8 cellular contexts compared by ENCODE assay signal in genomic region chr12:63668028-63668799, GRCh38. TPM values are rescaled to one million over a fixed set of nuclear protein-coding genes. Genes with fewer than 3 reads are reported as not detected.
A peak's percentile ranks its signal among the peaks of the same experiment; 100 is the strongest.
DNase-seq lines count a peak whose midpoint lies in the region; ATAC-seq lines count a peak whose summit lies in the region.

Gene DPY19L2, minus strand, starts transcription at chr12:63668493. Its CDS starts 100 bp downstream, at chr12:63668393.

- H3K27ac Mint-ChIP-seq in activated T-cell treated with anti-CD3 and anti-CD28 coated beads, Interleukin-2, amount 50 U/mL, for 24 hours, result peak within 1 kb of the TSS; percentile 60
- H3K27ac Mint-ChIP-seq in stimulated activated effector memory CD8-positive, alpha-beta T cell treated with anti-CD3 and anti-CD28 coated beads, Interleukin-12 subunit alpha, Interleukin-12 subunit beta, amount 100 ng/mL, for 72 hours, result no peak within 1 kb of the TSS

- no peaks in the 10 kb centered on the region for H3K27me3 ChIP-seq in muscle layer of colon (ENCODE audit: control insufficient read depth in 1 of 2, insufficient read depth in 2 of 2, low read length in 2 of 2)

- peak within 1 kb of the TSS; percentile 88 for H3K4me3 ChIP-seq in GM08714 (ENCODE audit: low read length)
- H3K4me3 ChIP-seq in muscle layer of colon (ENCODE audit: low read depth in 1 of 2, low read length in 2 of 2), result peak within 1 kb of the TSS; percentile 81 to 85

- H3K27ac ChIP-seq in muscle layer of colon (ENCODE audit: low read depth, low read length), result peak within 1 kb of the TSS; percentile 80

- no peaks in the 10 kb centered on the region for H3K9me3 Mint-ChIP-seq in activated T-cell treated with anti-CD3 and anti-CD28 coated beads, Interleukin-2, amount 50 U/mL, for 24 hours
- H3K9me3 Mint-ChIP-seq in stimulated activated effector memory CD8-positive, alpha-beta T cell treated with anti-CD3 and anti-CD28 coated beads, Interleukin-12 subunit alpha, Interleukin-12 subunit beta, amount 100 ng/mL, for 72 hours, result no peaks in the 10 kb centered on the region

- ATAC-seq in HG02981 (IDR thresholded peaks at IDR 0.05; ENCODE audit: unreplicated experiment), result peak; percentile 70
- ATAC-seq in stimulated activated effector memory CD8-positive, alpha-beta T cell treated with anti-CD3 and anti-CD28 coated beads, Interleukin-12 subunit alpha, Interleukin-12 subunit beta, amount 100 ng/mL, for 72 hours, result peak; percentile 89

- DNase-seq in NCI-H460 (ENCODE audit: extremely low read depth, low read depth) (peak; percentile 44), fibroblast of gingiva (ENCODE audit: low read depth) (peak; percentile 63), NK-92 (lab: John Stamatoyannopoulos, UW; ENCODE audit: unreplicated experiment) (no peak)
- DNase-seq in activated T-cell treated with anti-CD3 and anti-CD28 coated beads, Interleukin-2, amount 50 U/mL, for 24 hours, result peak; percentile 69
- DNase-seq in stimulated activated effector memory CD8-positive, alpha-beta T cell treated with anti-CD3 and anti-CD28 coated beads, Interleukin-12 subunit alpha, Interleukin-12 subunit beta, amount 100 ng/mL, for 72 hours (ENCODE audit: low spot score in 2 of 2), result peak; percentile 14 to 69

- H3K9ac ChIP-seq in muscle layer of colon (ENCODE audit: low read length), result peak within 1 kb of the TSS; percentile 50

- peaks cover 24% of the 10 kb centered on the region for H3K4me1 Mint-ChIP-seq in activated T-cell treated with anti-CD3 and anti-CD28 coated beads, Interleukin-2, amount 50 U/mL, for 24 hours (ENCODE audit: low read depth)
- H3K4me1 Mint-ChIP-seq in stimulated activated effector memory CD8-positive, alpha-beta T cell treated with anti-CD3 and anti-CD28 coated beads, Interleukin-12 subunit alpha, Interleukin-12 subunit beta, amount 100 ng/mL, for 72 hours, result peaks cover 20% of the 10 kb centered on the region

- H3K36me3 Mint-ChIP-seq in activated T-cell treated with anti-CD3 and anti-CD28 coated beads, Interleukin-2, amount 50 U/mL, for 24 hours (ENCODE audit: low read depth), result no peaks in the 10 kb centered on the region
- no peaks in the 10 kb centered on the region for H3K36me3 Mint-ChIP-seq in stimulated activated effector memory CD8-positive, alpha-beta T cell treated with anti-CD3 and anti-CD28 coated beads, Interleukin-12 subunit alpha, Interleukin-12 subunit beta, amount 100 ng/mL, for 72 hours

- H3K9me3 ChIP-seq in muscle layer of colon (ENCODE audit: low read length), result no peaks in the 10 kb centered on the region

- peaks cover 47% of the 10 kb centered on the region for H3K27me3 Mint-ChIP-seq in activated T-cell treated with anti-CD3 and anti-CD28 coated beads, Interleukin-2, amount 50 U/mL, for 24 hours

- H3K36me3 ChIP-seq in muscle layer of colon (ENCODE audit: insufficient read depth, low read length), result no peaks in the 10 kb centered on the region

- peak within 1 kb of the TSS; percentile 81 for H3K4me3 Mint-ChIP-seq in activated T-cell treated with anti-CD3 and anti-CD28 coated beads, Interleukin-2, amount 50 U/mL, for 24 hours
- peak within 1 kb of the TSS; percentile 74 for H3K4me3 Mint-ChIP-seq in stimulated activated effector memory CD8-positive, alpha-beta T cell treated with anti-CD3 and anti-CD28 coated beads, Interleukin-12 subunit alpha, Interleukin-12 subunit beta, amount 100 ng/mL, for 72 hours

- no peaks in the 10 kb centered on the region for H3K4me1 ChIP-seq in muscle layer of colon (ENCODE audit: insufficient read depth, low read length)

RNA-seq across cellular contexts. Expression of gene DPY19L2, which starts in this region (rescaled TPM):
- 1.3 and 2.4 TPM in 2 replicates for total RNA-seq in NCI-H460 (2014; rRNA removed; shearing (Covaris generic))
- polyA plus RNA-seq in NCI-H460 (2014; cell fraction: nucleus; rRNA removed), result 9.8 and 13.3 TPM in 2 replicates
